ENCODE assay signal across 12 cellular contexts in genomic region chr1:166170075-166170474, GRCh38. TPM values are rescaled to one million over a fixed set of nuclear protein-coding genes. Genes with fewer than 3 reads are reported as not detected.
DNase-seq lines count a peak whose midpoint lies in the region; ATAC-seq lines count a peak whose summit lies in the region.
"Had no signal": no experiment of that assay in that cellular context is flagged by ENCODE, and none has a peak within 500 bp of the region (broad histone marks: within the 10 kb centered on the region; RNA-seq: fewer than 3 reads in every experiment).

No MANE protein-coding gene starts in this region.

- peaks cover 34% of the 10 kb centered on the region for H3K27me3 Mint-ChIP-seq in activated T-cell treated with anti-CD3 and anti-CD28 coated beads, Interleukin-2, amount 50 U/mL, for 72 hours (ENCODE audit: low read depth)

- no peak overlapping the region for H3K9ac ChIP-seq in Karpas-422 (ENCODE audit: low read length)

- H3K27ac Mint-ChIP-seq in activated T-cell treated with anti-CD3 and anti-CD28 coated beads, Interleukin-2, amount 50 U/mL, for 72 hours, result peak overlapping the region; percentile 31

- peak; percentile 58 to 59 for ATAC-seq in activated T-cell treated with anti-CD3 and anti-CD28 coated beads, Interleukin-2, amount 50 U/mL, for 72 hours (replicated peaks in 1 of 2)
- ATAC-seq in GM21717 (IDR thresholded peaks at IDR 0.05; ENCODE audit: unreplicated experiment) (peak; percentile 61), HG03159 (IDR thresholded peaks at IDR 0.05; ENCODE audit: unreplicated experiment) (peak; percentile 43)
- ATAC-seq in stimulated activated naive CD8-positive, alpha-beta T cell treated with anti-CD3 and anti-CD28 coated beads, Interleukin-15, Interleukin-2, amounts not matched to agents 100 U/mL and 50 U/mL, for 24 hours, result peak; percentile 67
- ATAC-seq: left lobe of liver, psoas muscle had no signal

- no peak overlapping the region for H2AFZ ChIP-seq in Karpas-422 (ENCODE audit: low read length)

- H3K9me3 ChIP-seq in Karpas-422 (ENCODE audit: low read length), result no peaks in the 10 kb centered on the region
- H3K9me3 ChIP-seq: psoas muscle had no signal

- H3K9me3 Mint-ChIP-seq in activated T-cell treated with anti-CD3 and anti-CD28 coated beads, Interleukin-2, amount 50 U/mL, for 72 hours, result no peaks in the 10 kb centered on the region

- no peaks in the 10 kb centered on the region for H3K27me3 ChIP-seq in Karpas-422 (ENCODE audit: low read length)

- no peaks in the 10 kb centered on the region for H3K79me2 ChIP-seq in Karpas-422 (ENCODE audit: low read length)

- DNase-seq in activated T-cell treated with anti-CD3 and anti-CD28 coated beads, Interleukin-2, amount 50 U/mL, for 72 hours, result peak; percentile 9 to 10
- DNase-seq in activated T-cell treated with anti-CD3 and anti-CD28 coated beads, Interleukin-2, amount 50 U/mL, for 1 hour, result no peak
- DNase-seq in stimulated activated naive CD8-positive, alpha-beta T cell treated with anti-CD3 and anti-CD28 coated beads, Interleukin-15, Interleukin-2, amounts not matched to agents 100 U/mL and 50 U/mL, for 24 hours, result no peak
- DNase-seq in Karpas-422 (no peak), hippocampal formation (lab: John Stamatoyannopoulos, UW) (no peak), NCI-H446 (lab: John Stamatoyannopoulos, UW) (no peak)
- DNase-seq: activated CD8-positive, alpha-beta memory T cell treated with anti-CD3 and anti-CD28 coated beads for 24 hours; psoas muscle had no signal

- H3K4me2 ChIP-seq in Karpas-422 (ENCODE audit: low read depth, low read length, poor library complexity, severe bottlenecking), result no peak overlapping the region

- H3K4me1 ChIP-seq in Karpas-422 (ENCODE audit: low read length), result no peaks in the 10 kb centered on the region

- H3K36me3 Mint-ChIP-seq in activated T-cell treated with anti-CD3 and anti-CD28 coated beads, Interleukin-2, amount 50 U/mL, for 72 hours (ENCODE audit: insufficient read depth in 2 of 2), result no peaks in the 10 kb centered on the region

- no peak overlapping the region for H3K27ac ChIP-seq in Karpas-422 (ENCODE audit: low read length)
- H3K27ac ChIP-seq: cardiac muscle cell, psoas muscle had no signal

- no peaks in the 10 kb centered on the region for H3K9me2 ChIP-seq in Karpas-422 (replicated peaks; ENCODE audit: insufficient read depth, low read length)

- H3K36me3 ChIP-seq in Karpas-422 (ENCODE audit: insufficient read depth, low read length), result no peaks in the 10 kb centered on the region
- H3K36me3 ChIP-seq: cardiac muscle cell had no signal

- peaks cover 43% of the 10 kb centered on the region for H3K4me1 Mint-ChIP-seq in activated T-cell treated with anti-CD3 and anti-CD28 coated beads, Interleukin-2, amount 50 U/mL, for 72 hours (ENCODE audit: low read depth)

- peak overlapping the region in 1 of 2 donors; percentile 54 for H3K4me3 Mint-ChIP-seq in activated T-cell treated with anti-CD3 and anti-CD28 coated beads, Interleukin-2, amount 50 U/mL, for 72 hours

- no peaks in the 10 kb centered on the region for H4K20me1 ChIP-seq in Karpas-422 (ENCODE audit: insufficient read depth, low read depth, low read length)

- no peak overlapping the region for H3K4me3 ChIP-seq in Karpas-422 (ENCODE audit: low read length)
- H3K4me3 ChIP-seq: cardiac muscle cell, psoas muscle had no signal

RNA-seq across cellular contexts. Expression of gene FAM78B, which starts 3.3 kb away (rescaled TPM):
- total RNA-seq in activated T-cell treated with anti-CD3 and anti-CD28 coated beads, Interleukin-2, amount 50 U/mL, for 72 hours, result under 1 TPM; 0.79 to 0.90 TPM
- total RNA-seq in Karpas-422 (2014; rRNA removed; shearing (Covaris generic); ENCODE audit: low replicate concordance), result 0.15 and 0.25 TPM in 2 replicates

Comparison
In these comparisons a context has a peak if more than half of its experiments do, and no peak if none do; other contexts are left out.
1. DNase-seq: peak in activated T-cell treated with anti-CD3 and anti-CD28 coated beads, Interleukin-2, amount 50 U/mL, for 72 hours (2 of 2); none in activated T-cell treated with anti-CD3 and anti-CD28 coated beads, Interleukin-2, amount 50 U/mL, for 1 hour (single experiment), stimulated activated naive CD8-positive, alpha-beta T cell treated with anti-CD3 and anti-CD28 coated beads, Interleukin-15, Interleukin-2, amounts not matched to agents 100 U/mL and 50 U/mL, for 24 hours (single experiment), Karpas-422 (single experiment), hippocampal formation (0 of 2) and NCI-H446 (0 of 2).
2. Peak in every context shown above with its lines, with median percentiles within 50 percentile points of each other: ATAC-seq.